In the genomic region with DNA sequence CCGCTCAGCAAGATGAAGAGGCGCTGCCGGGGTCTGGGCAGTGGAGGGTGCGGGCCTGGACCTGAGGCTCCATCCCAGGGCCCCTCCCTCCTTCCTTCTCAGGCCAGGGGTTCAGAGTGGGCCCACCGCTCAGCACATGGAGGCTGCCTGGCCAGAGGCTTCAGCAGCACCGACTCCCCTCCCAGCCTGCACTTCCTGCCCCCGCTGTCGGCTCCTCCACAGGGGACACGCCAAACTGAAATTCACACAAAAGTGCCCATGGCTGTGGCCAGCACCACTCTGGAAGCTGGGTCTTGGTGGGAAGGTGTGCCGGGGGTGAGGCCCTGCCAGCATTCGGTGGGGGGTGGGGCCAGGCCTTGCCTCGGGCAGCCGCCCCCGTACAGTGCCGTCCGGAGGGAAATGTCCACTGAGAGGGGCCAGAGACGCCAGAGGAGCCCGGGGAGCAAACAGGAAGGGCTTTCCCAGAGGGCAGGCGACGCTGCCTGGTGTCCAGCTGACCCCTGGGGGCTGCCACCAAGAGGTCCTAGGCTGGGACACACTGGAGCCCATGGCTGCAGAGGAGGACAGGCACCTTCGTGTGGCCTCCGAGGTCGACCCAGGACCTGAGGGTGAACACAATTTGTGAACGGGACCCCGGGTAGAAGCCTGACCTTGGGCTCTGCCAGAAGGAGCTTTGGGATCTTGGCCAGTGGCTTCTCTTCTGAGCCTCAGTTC, we compare ENCODE assay signal across 27 cellular contexts.
"Had no signal": no experiment of that assay in that cellular context is flagged by ENCODE, and none has a peak within 500 bp of the region (broad histone marks: within the 10 kb centered on the region; RNA-seq: fewer than 3 reads in every experiment).

No MANE protein-coding gene starts in this region.

- H3K27ac Mint-ChIP-seq: immature natural killer cell; nephron; progenitor cell of endocrine pancreas; stimulated activated memory B cell treated with anti-CD40 and anti-IgM and Interleukin-4, amounts not matched to agents 10 μg/mL and 1 μg/mL and 100 μg/mL, for 72 hours; stimulated activated naive CD8-positive, alpha-beta T cell treated with anti-CD3 and anti-CD28 coated beads, Interleukin-15, amount 100 ng/mL, for 72 hours had no signal

- H3K27ac ChIP-seq: left lung, lower lobe of right lung, neutrophil, ovary, right atrium auricular region, right lobe of liver, tibial nerve, uterus had no signal

- DNase-seq: hypothalamus; immature natural killer cell; left lung; lower lobe of right lung; mammary epithelial cell; mesenchymal stem cell; naive thymus-derived CD8-positive, alpha-beta T cell; occipital lobe; ovary; right lobe of liver; stimulated activated CD4-positive, alpha-beta T cell treated with anti-CD3 and anti-CD28 coated beads, Interleukin-1b, Interleukin-23, amount 100 ng/mL, for 48 hours; stimulated activated CD4-positive, alpha-beta T cell treated with anti-CD3 and anti-CD28 coated beads, Interleukin-2, amount 100 ng/mL, for 48 hours; stimulated activated CD4-positive, alpha-beta T cell treated with anti-CD3 and anti-CD28 coated beads, Interleukin-4, amount 100 ng/mL, for 4 hours; stimulated activated CD8-positive, alpha-beta memory T cell treated with anti-CD3 and anti-CD28 coated beads, Interleukin-4, amount 100 ng/mL, for 48 hours; stimulated activated naive CD4-positive, alpha-beta T cell treated with Interleukin-2 at 50 U/mL for 16 hours; stimulated activated naive CD8-positive, alpha-beta T cell treated with anti-CD3 and anti-CD28 coated beads, Interleukin-15, amount 100 ng/mL, for 72 hours; substantia nigra; uterus had no signal

- H3K4me3 Mint-ChIP-seq: immature natural killer cell; naive thymus-derived CD8-positive, alpha-beta T cell; nephron; neural crest cell; stimulated activated memory B cell treated with anti-CD40 and anti-IgM and Interleukin-4, amounts not matched to agents 10 μg/mL and 1 μg/mL and 100 μg/mL, for 72 hours; stimulated activated naive CD8-positive, alpha-beta T cell treated with anti-CD3 and anti-CD28 coated beads, Interleukin-15, amount 100 ng/mL, for 72 hours; type B pancreatic cell had no signal

- H3K4me1 ChIP-seq: left lung, lower lobe of right lung, right atrium auricular region, right lobe of liver, tibial nerve, uterus had no signal

- H3K9me3 Mint-ChIP-seq: immature natural killer cell; naive thymus-derived CD8-positive, alpha-beta T cell; nephron; neural crest cell; stimulated activated memory B cell treated with anti-CD40 and anti-IgM and Interleukin-4, amounts not matched to agents 10 μg/mL and 1 μg/mL and 100 μg/mL, for 72 hours; stimulated activated naive CD8-positive, alpha-beta T cell treated with anti-CD3 and anti-CD28 coated beads, Interleukin-15, amount 100 ng/mL, for 72 hours; type B pancreatic cell had no signal

- H3K9me3 ChIP-seq: left lung, lower lobe of right lung, neutrophil, ovary, right atrium auricular region, right lobe of liver, tibial nerve, uterus had no signal

- H3K36me3 Mint-ChIP-seq: immature natural killer cell; naive thymus-derived CD8-positive, alpha-beta T cell; type B pancreatic cell had no signal

- H3K4me3 ChIP-seq: left lung, lower lobe of right lung, ovary, right atrium auricular region, right lobe of liver, smooth muscle cell, tibial nerve, uterus had no signal

- H3K27me3 Mint-ChIP-seq: type B pancreatic cell had no signal

- ATAC-seq: left lung; lower lobe of right lung; naive thymus-derived CD8-positive, alpha-beta T cell; stimulated activated memory B cell treated with anti-CD40 and anti-IgM and Interleukin-4, amounts not matched to agents 10 μg/mL and 1 μg/mL and 100 μg/mL, for 72 hours; stimulated activated naive CD8-positive, alpha-beta T cell treated with anti-CD3 and anti-CD28 coated beads, Interleukin-15, amount 100 ng/mL, for 72 hours had no signal

- H3K4me1 Mint-ChIP-seq: immature natural killer cell; naive thymus-derived CD8-positive, alpha-beta T cell; nephron; stimulated activated memory B cell treated with anti-CD40 and anti-IgM and Interleukin-4, amounts not matched to agents 10 μg/mL and 1 μg/mL and 100 μg/mL, for 72 hours; stimulated activated naive CD8-positive, alpha-beta T cell treated with anti-CD3 and anti-CD28 coated beads, Interleukin-15, amount 100 ng/mL, for 72 hours had no signal

- H3K36me3 ChIP-seq: left lung, lower lobe of right lung, neutrophil, ovary, right atrium auricular region, right lobe of liver, uterus had no signal

- H3K4me2 ChIP-seq: smooth muscle cell had no signal

- H3K27me3 ChIP-seq: left lung, ovary, right atrium auricular region, right lobe of liver, uterus had no signal
